ENCODE assay signal across 25 cellular contexts in genomic region chr4:41628916-41629315, GRCh38.
"Had no signal": no experiment of that assay in that cellular context is flagged by ENCODE, and none has a peak within 500 bp of the region (broad histone marks: within the 10 kb centered on the region; RNA-seq: fewer than 3 reads in every experiment).

No MANE protein-coding gene starts in this region.

- H3K4me3 ChIP-seq: ascending aorta, coronary artery, dorsolateral prefrontal cortex had no signal

- H3K36me3 Mint-ChIP-seq: activated CD4-positive, alpha-beta memory T cell treated with anti-CD3 and anti-CD28 coated beads for 36 hours; activated CD8-positive, alpha-beta memory T cell treated with anti-CD3 and anti-CD28 coated beads, Interleukin-2, amount 10 ng/mL, durations not matched to agents 7 days and 5 days; activated naive CD8-positive, alpha-beta T cell had no signal

- H3K27me3 ChIP-seq: ascending aorta, dorsolateral prefrontal cortex had no signal

- H3K4me1 Mint-ChIP-seq: activated CD4-positive, alpha-beta T cell treated with anti-CD3 and anti-CD28 coated beads for 36 hours; activated CD4-positive, alpha-beta T cell treated with anti-CD3 and anti-CD28 coated beads, Interleukin-2, amount 10 ng/mL, durations not matched to agents 24 days and 14 days; activated CD8-positive, alpha-beta memory T cell treated with anti-CD3 and anti-CD28 coated beads, Interleukin-2, amount 10 ng/mL, durations not matched to agents 7 days and 5 days; central memory CD8-positive, alpha-beta T cell had no signal

- H3K27ac ChIP-seq: ascending aorta, brain microvascular endothelial cell, coronary artery had no signal

- H3K27me3 Mint-ChIP-seq: activated CD4-positive, alpha-beta memory T cell treated with anti-CD3 and anti-CD28 coated beads for 36 hours; activated CD4-positive, alpha-beta T cell treated with anti-CD3 and anti-CD28 coated beads for 36 hours; activated CD4-positive, alpha-beta T cell treated with anti-CD3 and anti-CD28 coated beads, Interleukin-2, amount 10 ng/mL, durations not matched to agents 24 days and 14 days; activated CD8-positive, alpha-beta memory T cell treated with anti-CD3 and anti-CD28 coated beads, Interleukin-2, amount 10 ng/mL, durations not matched to agents 7 days and 5 days; activated naive CD8-positive, alpha-beta T cell; central memory CD8-positive, alpha-beta T cell had no signal

- H3K4me3 Mint-ChIP-seq: activated CD4-positive, alpha-beta memory T cell treated with anti-CD3 and anti-CD28 coated beads for 36 hours; activated CD4-positive, alpha-beta T cell treated with anti-CD3 and anti-CD28 coated beads for 36 hours; activated CD4-positive, alpha-beta T cell treated with anti-CD3 and anti-CD28 coated beads, Interleukin-2, amount 10 ng/mL, durations not matched to agents 24 days and 14 days; activated CD8-positive, alpha-beta memory T cell treated with anti-CD3 and anti-CD28 coated beads, Interleukin-2, amount 10 ng/mL, durations not matched to agents 7 days and 5 days; activated CD8-positive, alpha-beta T cell treated with anti-CD3 and anti-CD28 coated beads, Interleukin-2, amount 10 ng/mL, durations not matched to agents 7 days and 5 days; activated naive CD8-positive, alpha-beta T cell; central memory CD8-positive, alpha-beta T cell; dendritic cell treated with granulocyte-macrophage colony-stimulating factor and Interleukin-4, amounts not matched to agents 40 ng/mL and 50 ng/mL, for 4 days; endodermal cell had no signal

- H3K27ac Mint-ChIP-seq: activated CD4-positive, alpha-beta memory T cell treated with anti-CD3 and anti-CD28 coated beads for 36 hours; activated CD4-positive, alpha-beta T cell treated with anti-CD3 and anti-CD28 coated beads for 36 hours; activated CD4-positive, alpha-beta T cell treated with anti-CD3 and anti-CD28 coated beads, Interleukin-2, amount 10 ng/mL, durations not matched to agents 24 days and 14 days; activated CD8-positive, alpha-beta memory T cell treated with anti-CD3 and anti-CD28 coated beads, Interleukin-2, amount 10 ng/mL, durations not matched to agents 7 days and 5 days; activated CD8-positive, alpha-beta T cell treated with anti-CD3 and anti-CD28 coated beads, Interleukin-2, amount 10 ng/mL, durations not matched to agents 7 days and 5 days; activated naive CD8-positive, alpha-beta T cell; dendritic cell treated with granulocyte-macrophage colony-stimulating factor and Interleukin-4, amounts not matched to agents 40 ng/mL and 50 ng/mL, for 4 days; endodermal cell had no signal

- H3K9me3 Mint-ChIP-seq: activated CD4-positive, alpha-beta memory T cell treated with anti-CD3 and anti-CD28 coated beads for 36 hours; activated CD4-positive, alpha-beta T cell treated with anti-CD3 and anti-CD28 coated beads, Interleukin-2, amount 10 ng/mL, durations not matched to agents 24 days and 14 days; central memory CD8-positive, alpha-beta T cell; dendritic cell treated with granulocyte-macrophage colony-stimulating factor and Interleukin-4, amounts not matched to agents 40 ng/mL and 50 ng/mL, for 4 days; endodermal cell had no signal

- DNase-seq: activated CD4-positive, alpha-beta memory T cell treated with anti-CD3 and anti-CD28 coated beads for 36 hours; activated CD4-positive, alpha-beta T cell treated with anti-CD3 and anti-CD28 coated beads for 36 hours; activated CD4-positive, alpha-beta T cell treated with anti-CD3 and anti-CD28 coated beads, Interleukin-2, amount 10 ng/mL, durations not matched to agents 24 days and 14 days; activated CD4-positive, CD25-positive, alpha-beta regulatory T cell; activated CD4-positive, CD25-positive, alpha-beta regulatory T cell treated with anti-CD3 and anti-CD28 coated beads, Interleukin-2, amount 50 U/mL, for 72 hours; activated CD8-positive, alpha-beta memory T cell treated with anti-CD3 and anti-CD28 coated beads, Interleukin-2, amount 10 ng/mL, durations not matched to agents 7 days and 5 days; activated CD8-positive, alpha-beta memory T cell treated with anti-CD3 and anti-CD28 coated beads, Interleukin-2, amount 50 U/mL, for 4 hours; activated CD8-positive, alpha-beta T cell treated with anti-CD3 and anti-CD28 coated beads, Interleukin-2, amount 10 ng/mL, durations not matched to agents 7 days and 5 days; activated gamma-delta T cell; activated naive CD4-positive, alpha-beta T cell treated with anti-CD3 and anti-CD28 coated beads, Interleukin-2, amount 50 U/mL, for 16 hours; activated naive CD4-positive, alpha-beta T cell treated with Interleukin-2 at 50 U/mL for 16 hours; activated T-cell treated with anti-CD3 and anti-CD28 coated beads, Interleukin-2, amount 50 U/mL, for 1 hour; activated T-cell treated with anti-CD3 and anti-CD28 coated beads, Interleukin-2, amount 50 U/mL, for 48 hours; brain microvascular endothelial cell; dorsolateral prefrontal cortex; effector memory CD4-positive, alpha-beta T cell; endodermal cell; foreskin fibroblast; head of caudate nucleus; T-helper 2 cell had no signal

- H3K36me3 ChIP-seq: brain microvascular endothelial cell had no signal

- H3K9me3 ChIP-seq: ascending aorta had no signal
